ENCODE assay signal across 19 cellular contexts in genomic region chr2:39618736-39619135, GRCh38. TPM values are rescaled to one million over a fixed set of nuclear protein-coding genes. Genes with fewer than 3 reads are reported as not detected.
"Had no signal": no experiment of that assay in that cellular context is flagged by ENCODE, and none has a peak within 500 bp of the region (broad histone marks: within the 10 kb centered on the region; RNA-seq: fewer than 3 reads in every experiment).

No MANE protein-coding gene starts in this region.

- H3K36me3 ChIP-seq: neural progenitor cell, pancreas, stomach, thoracic aorta, transverse colon had no signal

- H3K27ac ChIP-seq: coronary artery, neural progenitor cell, pancreas, stomach, thoracic aorta, transverse colon had no signal

- H3K27me3 ChIP-seq: neural progenitor cell, pancreas, stomach, transverse colon had no signal

- DNase-seq: effector CD8-positive, alpha-beta T cell; foreskin melanocyte; head of caudate nucleus; hippocampal formation; left colon; nucleus accumbens; pancreas; right cardiac atrium; small intestine; stimulated activated CD4-positive, alpha-beta T cell treated with anti-CD3 and anti-CD28 coated beads, Interleukin-12 subunit alpha, Interleukin-12 subunit beta, amount 100 ng/mL, for 4 hours; stimulated activated naive CD4-positive, alpha-beta T cell; stomach; substantia nigra; transverse colon had no signal

- H3K9me3 ChIP-seq: pancreas, stomach, thoracic aorta, transverse colon had no signal

- H3K4me1 ChIP-seq: transverse colon had no signal

- H3K4me3 ChIP-seq: coronary artery, neural progenitor cell, pancreas, stomach, thoracic aorta, transverse colon had no signal

- ATAC-seq: left colon; natural killer cell treated with Interleukin-12 subunit alpha and Interleukin-12 subunit beta and Interleukin-15 and Interleukin-18, amount 100 ng/mL, for 72 hours; right cardiac atrium had no signal

RNA-seq across cellular contexts. Expression of gene TMEM178A, which starts 47.0 kb away (rescaled TPM):
- total RNA-seq: dermis microvascular lymphatic vessel endothelial cell; natural killer cell treated with Interleukin-12 subunit alpha and Interleukin-12 subunit beta and Interleukin-15 and Interleukin-18, amount 100 ng/mL, for 72 hours had no signal
